Comparison of ENCODE assay signal across 11 cellular contexts in genomic region chr3:11560746-11561145, GRCh38.
DNase-seq lines count a peak whose midpoint lies in the region; ATAC-seq and TF ChIP-seq lines count a peak whose summit lies in the region.
"Had no signal": no experiment of that assay in that cellular context is flagged by ENCODE, and none has a peak within 500 bp of the region (broad histone marks: within the 10 kb centered on the region; RNA-seq: fewer than 3 reads in every experiment).

No MANE protein-coding gene starts in this region.

- H3K4ac ChIP-seq in neuronal stem cell (ENCODE audit: low read length): no peak overlapping the region

- H2AFZ ChIP-seq in neuronal stem cell (ENCODE audit: low read length): no peak overlapping the region

- H3K27me3 ChIP-seq in heart left ventricle: no peaks in the 10 kb centered on the region
- no peaks in the 10 kb centered on the region for H3K27me3 ChIP-seq in esophagus squamous epithelium
- peaks cover 0 to 2% (median 0%) of the 10 kb centered on the region in 3 experiments for H3K27me3 ChIP-seq in neuronal stem cell (ENCODE audit: control insufficient read depth in 3 of 3, insufficient read depth in 3 of 3, low read depth in 1 of 3, low read length in 3 of 3)
- no peaks in the 10 kb centered on the region for H3K27me3 ChIP-seq in uterus
- H3K27me3 ChIP-seq in effector memory CD4-positive, alpha-beta T cell (replicated peaks; ENCODE audit: control insufficient read depth, insufficient read depth, low read length, poor library complexity, severe bottlenecking): no peaks in the 10 kb centered on the region

- peaks cover 30% of the 10 kb centered on the region for H3K79me1 ChIP-seq in neuronal stem cell (ENCODE audit: low read depth, low read length)

- no peak overlapping the region for H2BK12ac ChIP-seq in neuronal stem cell (ENCODE audit: low read length)

- H3K14ac ChIP-seq in neuronal stem cell (ENCODE audit: low read length): no peak overlapping the region

- H3K4me1 ChIP-seq in heart left ventricle: peaks cover 13 to 98% (median 78%) of the 10 kb centered on the region in 12 donors
- H3K4me1 ChIP-seq in esophagus squamous epithelium: peaks cover 44 to 97% (median 55%) of the 10 kb centered on the region in 3 donors
- H3K4me1 ChIP-seq in neuronal stem cell (ENCODE audit: control insufficient read depth in 2 of 2, insufficient read depth in 1 of 2, low read depth in 1 of 2, low read length in 2 of 2): peaks cover 12 to 37% of the 10 kb centered on the region in 2 donors
- H3K4me1 ChIP-seq in uterus: peaks cover 12 to 16% of the 10 kb centered on the region in 2 donors
- H3K4me1 ChIP-seq in effector memory CD4-positive, alpha-beta T cell (ENCODE audit: control insufficient read depth, insufficient read depth, low read length, poor library complexity, severe bottlenecking): no peaks in the 10 kb centered on the region

- TF ChIP-seq POLR2A in heart left ventricle (IDR thresholded peaks at IDR 0.05): no peak
- no peak for TF ChIP-seq POLR2A in esophagus squamous epithelium (IDR thresholded peaks at IDR 0.05)
- TF ChIP-seq POLR2A in uterus (IDR thresholded peaks at IDR 0.05): no peak

- intact Hi-C loops in heart left ventricle (cut with DNase I): loop anchor here in 3 of 10 donors (10.0 kb wide), 3 partner anchors 84 to 176 kb away; partner anchors contain the start of gene VGLL4 (in 1 of the 3)
- intact Hi-C loops in Right ventricle myocardium inferior (cut with DNase I): loop anchor here (10.0 kb wide), 1 partner anchor 176 kb away; no protein-coding TSS in a partner anchor
- intact Hi-C loops in esophagus squamous epithelium (cut with DNase I): no loop called here
- intact Hi-C loops in uterus (cut with DNase I; ENCODE audit: low total_unique reads): no loop called here

- H3K4me2 ChIP-seq in neuronal stem cell (ENCODE audit: insufficient read depth, low read length, poor library complexity, severe bottlenecking): no peak overlapping the region

- H3K36me3 ChIP-seq in heart left ventricle (peaks cover 0 to 65% (median 51%) of the 10 kb centered on the region in 9 donors), esophagus squamous epithelium (peaks cover 17 to 82% (median 25%) of the 10 kb centered on the region in 3 donors), neuronal stem cell (replicated peaks in 1 of 2; ENCODE audit: control insufficient read depth in 2 of 2, insufficient read depth in 2 of 2, low read length in 2 of 2) (peaks cover 52 to 96% of the 10 kb centered on the region in 2 donors), uterus (no peaks in the 10 kb centered on the region)
- peaks cover 59% of the 10 kb centered on the region for H3K36me3 ChIP-seq in effector memory CD4-positive, alpha-beta T cell (ENCODE audit: control insufficient read depth, insufficient read depth, low read length)

- peak overlapping the region; percentile 35 for H3K18ac ChIP-seq in neuronal stem cell (ENCODE audit: low read length)

- H2BK120ac ChIP-seq in neuronal stem cell (ENCODE audit: low read depth, low read length): no peak overlapping the region

- H3K9ac ChIP-seq in neuronal stem cell (ENCODE audit: low read depth, low read length, poor library complexity): peak overlapping the region; percentile 54

- no peak overlapping the region for H4K8ac ChIP-seq in neuronal stem cell (ENCODE audit: low read depth, low read length)

- H3K27ac ChIP-seq in heart left ventricle: peak overlapping the region; percentile 24 to 83 (median 61)
- H3K27ac ChIP-seq in esophagus squamous epithelium: peak overlapping the region in 3 of 4 donors; percentile 46 to 71 (median 66)
- no peak overlapping the region for H3K27ac ChIP-seq in neuronal stem cell (replicated peaks; ENCODE audit: low read length)
- peak overlapping the region; percentile 79 to 88 for H3K27ac ChIP-seq in uterus
- no peak overlapping the region for H3K27ac ChIP-seq in effector memory CD4-positive, alpha-beta T cell (ENCODE audit: insufficient read depth, low read length, poor library complexity, severe bottlenecking)

- no peak for ATAC-seq in heart left ventricle
- ATAC-seq in Right ventricle myocardium inferior: no peak

- DNase-seq in heart left ventricle (peak in 1 of 5 donors; percentile 48), Right ventricle myocardium inferior (ENCODE audit: missing footprints) (no peak), esophagus squamous epithelium (lab: John Stamatoyannopoulos, UW) (no peak), neuronal stem cell (ENCODE audit: low spot score) (no peak), uterus (no peak), GM13976 (ENCODE audit: low spot score) (no peak), germinal center (ENCODE audit: low spot score) (no peak)
- no peak for DNase-seq in effector memory CD4-positive, alpha-beta T cell
- DNase-seq: activated CD4-positive, alpha-beta T cell treated with anti-CD3 and anti-CD28 coated beads, Interleukin-2, amount 50 U/mL, for 1 hour; activated gamma-delta T cell treated with Interleukin-2 at 50 U/mL for 16 hours; NCI-H2081 had no signal

- H3K9me3 ChIP-seq in heart left ventricle (no peaks in the 10 kb centered on the region), esophagus squamous epithelium (no peaks in the 10 kb centered on the region), neuronal stem cell (replicated peaks in 1 of 2; ENCODE audit: control insufficient read depth in 2 of 2, insufficient read depth in 1 of 2, low read depth in 1 of 2, low read length in 2 of 2) (peaks cover 0 to 2% of the 10 kb centered on the region in 2 donors), uterus (no peaks in the 10 kb centered on the region)
- H3K9me3 ChIP-seq in effector memory CD4-positive, alpha-beta T cell (ENCODE audit: control insufficient read depth, low read length): no peaks in the 10 kb centered on the region

- TF ChIP-seq CTCF in heart left ventricle (IDR thresholded peaks at IDR 0.05) (no peak), esophagus squamous epithelium (IDR thresholded peaks at IDR 0.05) (no peak), uterus (IDR thresholded peaks at IDR 0.05) (no peak), GM13976 (IDR thresholded peaks at IDR 0.05; ENCODE audit: borderline replicate concordance, control extremely low read depth, extremely low read depth, insufficient read depth, missing control alignments) (no peak)

- H3K4me3 ChIP-seq in heart left ventricle (no peak overlapping the region), esophagus squamous epithelium (no peak overlapping the region), neuronal stem cell (ENCODE audit: low read length in 2 of 2) (no peak overlapping the region), uterus (no peak overlapping the region)
- no peak overlapping the region for H3K4me3 ChIP-seq in effector memory CD4-positive, alpha-beta T cell (ENCODE audit: insufficient read depth, low read depth, low read length, poor library complexity, severe bottlenecking)

- H2BK5ac ChIP-seq in neuronal stem cell (ENCODE audit: low read length): peak overlapping the region; percentile 45

- no peak overlapping the region for H2BK15ac ChIP-seq in neuronal stem cell (ENCODE audit: low read length)

- no peak overlapping the region for H4K91ac ChIP-seq in neuronal stem cell (ENCODE audit: low read depth, low read length, poor library complexity)

- WGBS in heart left ventricle, 4 donors: 63 to 84% (median 70%) methylated on average over 10 to 12 of the region's 12 CpGs
- 91 to 94% methylated on average over 7 to 12 of the region's 12 CpGs for WGBS in esophagus squamous epithelium, 2 donors
- no CpG with 5 or more reads among the region's 12 CpGs for WGBS in neuronal stem cell (ENCODE audit: extremely low coverage in 2 of 2, insufficient read length in 2 of 2, insufficient replicate concordance in 1 of 2), 2 donors

- in situ Hi-C loops in GM13976 (cut with MboI; ENCODE audit: low sequenced_read_pairs, unreplicated experiment): no loop called here

- no peak overlapping the region for H2AK5ac ChIP-seq in neuronal stem cell (ENCODE audit: low read depth, low read length)

- H3K23ac ChIP-seq in neuronal stem cell (ENCODE audit: low read depth, low read length, poor library complexity): no peak overlapping the region

Comparison
In these comparisons a context has a peak if more than half of its experiments do, and no peak if none do; other contexts are left out.
1. H3K27ac ChIP-seq: peak in heart left ventricle (12 of 12), esophagus squamous epithelium (3 of 4) and uterus (2 of 2); none in neuronal stem cell (single experiment) and effector memory CD4-positive, alpha-beta T cell (single experiment).